In genomic region chr15:60479711-60480110, GRCh38 we compare ENCODE assay signal across 8 cellular contexts. TPM values are rescaled to one million over a fixed set of nuclear protein-coding genes. Genes with fewer than 3 reads are reported as not detected.
DNase-seq lines count a peak whose midpoint lies in the region; ATAC-seq, FAIRE-seq and TF ChIP-seq lines count a peak whose summit lies in the region.

No MANE protein-coding gene starts in this region.

- H3K4me1 ChIP-seq in left ventricle myocardium inferior (peaks cover 48% of the 10 kb centered on the region), HepG2 (ENCODE audit: insufficient read depth, low read length) (peaks cover 41% of the 10 kb centered on the region), transverse colon (peaks cover 7 to 40% (median 32%) of the 10 kb centered on the region in 4 donors)

- BruUV-seq in HepG2 (replicated peaks; lab: Mats Ljungman, UMichigan) = no TSS peak

- TF ChIP-seq EP300 in HepG2 (IDR thresholded peaks at IDR 0.05; ENCODE audit: low read depth in 2 of 2, low read length in 2 of 2) = no peak
- no peak for TF ChIP-seq EP300 in HepG2 (CRISPR knock-in tag; IDR thresholded peaks at IDR 0.05; ENCODE audit: borderline replicate concordance)
- TF ChIP-seq EP300 in transverse colon (IDR thresholded peaks at IDR 0.05; ENCODE audit: low read depth) = no peak

- H2AFZ ChIP-seq in HepG2 (ENCODE audit: low read length) = peak overlapping the region; percentile 96

- H3K27ac ChIP-seq in left ventricle myocardium inferior (replicated peaks) (peak overlapping the region; percentile 96), HepG2 (ENCODE audit: extremely low read length, insufficient read depth, low read length) (peak overlapping the region; percentile 93), transverse colon (peak overlapping the region; percentile 92 to 96 (median 94))

- no peaks in the 10 kb centered on the region for H4K20me1 ChIP-seq in HepG2 (ENCODE audit: insufficient read depth, low read length)

- TF ChIP-seq POLR2A in HepG2 (IDR thresholded peaks at IDR 0.05; ENCODE audit: insufficient read depth in 1 of 2, low read depth in 2 of 2, low read length in 2 of 2) (no peak), transverse colon (IDR thresholded peaks at IDR 0.05) (no peak)

- in situ Hi-C loops in HepG2 (cut with HindIII; ENCODE audit: extremely low pct_ligation_motif_present, low pct_unique_long_range_greater_than_20kb) = no loop called here
- in situ Hi-C loops in transverse colon (cut with MboI; ENCODE audit: low pct_ligation_motif_present in 1 of 4, low pct_unique_long_range_greater_than_20kb in 1 of 4, low sequenced_read_pairs in 3 of 4) = no loop called here

- H3K4me1 Mint-ChIP-seq in activated naive CD8-positive, alpha-beta T cell (ENCODE audit: low read depth) = peaks cover 59% of the 10 kb centered on the region

- WGBS in HepG2 (ENCODE audit: low lambda C conversion rate) = 68% methylated on average over 5 of the region's 5 CpGs
- WGBS in transverse colon (ENCODE audit: low coverage in 1 of 2), 2 donors = 47 to 64% methylated on average over 5 of the region's 5 CpGs

- H3K4me3 ChIP-seq in left ventricle myocardium inferior (peak overlapping the region; percentile 92), HepG2 (replicated peaks in 1 of 3; ENCODE audit: insufficient read depth in 1 of 3, low read depth in 2 of 3, low read length in 3 of 3) (peak overlapping the region; percentile 67 to 94 (median 90); a peak in 5 of 6 replicates), transverse colon (peak overlapping the region; percentile 70 to 87 (median 73))

- H3K79me2 ChIP-seq in HepG2 (ENCODE audit: insufficient read depth, low read length) = peaks cover 29% of the 10 kb centered on the region

- no peak for TF ChIP-seq CTCF in left ventricle myocardium inferior (IDR thresholded peaks at IDR 0.05; ENCODE audit: borderline replicate concordance)
- TF ChIP-seq CTCF in HepG2 (CRISPR knock-in tag; IDR thresholded peaks at IDR 0.05) = no peak
- TF ChIP-seq CTCF in transverse colon (IDR thresholded peaks at IDR 0.05) = no peak

- ATAC-seq in left ventricle myocardium superior (no peak), HepG2 (peak; percentile 3; the same call in 2 of the 3 replicates), HG02973 (IDR thresholded peaks at IDR 0.05; ENCODE audit: unreplicated experiment) (no peak)

- intact Hi-C loops in left ventricle myocardium inferior (cut with micrococcal nuclease) = no loop called here
- intact Hi-C loops in left ventricle myocardium superior (cut with micrococcal nuclease) = no loop called here
- intact Hi-C loops in HepG2 (cut with micrococcal nuclease; ENCODE audit: unreplicated experiment) = loop anchor here (1.0 to 5.0 kb wide), 3 partner anchors 14 to 791 kb away; partner anchors contain the start of gene BNIP2
- intact Hi-C loops in transverse colon (cut with DNase I; ENCODE audit: low total_unique reads) = no loop called here

- no peaks in the 10 kb centered on the region for H3K27me3 ChIP-seq in left ventricle myocardium inferior (ENCODE audit: low read depth)
- no peaks in the 10 kb centered on the region; a peak in 1 of 5 replicates for H3K27me3 ChIP-seq in HepG2 (ENCODE audit: control insufficient read depth in 1 of 2, insufficient read depth in 2 of 2, low read length in 2 of 2)
- H3K27me3 ChIP-seq in transverse colon = no peaks in the 10 kb centered on the region

- H3K27me3 Mint-ChIP-seq in activated naive CD8-positive, alpha-beta T cell = no peaks in the 10 kb centered on the region

- CTCF ChIA-PET in HepG2 (lab: Yijun Ruan, JAX; ENCODE audit: low intra/inter-chr PET ratio, low total read pairs) = no interaction called here

- no peak for TF ChIP-seq RAD21 in HepG2 (CRISPR knock-in tag; IDR thresholded peaks at IDR 0.05)

- peak overlapping the region; percentile 96 for H3K9ac ChIP-seq in HepG2 (ENCODE audit: insufficient read depth, low read depth, low read length)

- peaks cover 11% of the 10 kb centered on the region for H3K36me3 Mint-ChIP-seq in activated naive CD8-positive, alpha-beta T cell

- H3K4me2 ChIP-seq in HepG2 (ENCODE audit: low read depth, low read length) = peak overlapping the region; percentile 99

- FAIRE-seq in HepG2 (lab: Jason Lieb, UNC) (no peak), frontal cortex (lab: Jason Lieb, UNC) (no peak)

- peak overlapping the region; percentile 95 for H3K4me3 Mint-ChIP-seq in activated naive CD8-positive, alpha-beta T cell

- peak overlapping the region; percentile 97 for H3K27ac Mint-ChIP-seq in activated naive CD8-positive, alpha-beta T cell

- peaks cover 8% of the 10 kb centered on the region for H3K36me3 ChIP-seq in left ventricle myocardium inferior
- H3K36me3 ChIP-seq in HepG2 (replicated peaks in 1 of 2; ENCODE audit: control insufficient read depth in 1 of 2, insufficient read depth in 2 of 2, low read length in 2 of 2) = peaks cover 0 to 4% of the 10 kb centered on the region in 2 experiments; a peak in 2 of 5 replicates
- no peaks in the 10 kb centered on the region for H3K36me3 ChIP-seq in transverse colon

- POLR2A ChIA-PET in HepG2 (lab: Yijun Ruan, JAX) = interaction anchor here (1.9 kb wide), 1 partner anchor 105 kb away, joined by 4 read pairs; no protein-coding TSS in a partner anchor

- H3K9me3 ChIP-seq in left ventricle myocardium inferior (replicated peaks) (no peaks in the 10 kb centered on the region), HepG2 (ENCODE audit: low read length) (no peaks in the 10 kb centered on the region), transverse colon (no peaks in the 10 kb centered on the region)

- DNase-seq in left ventricle myocardium inferior = no peak
- no peak for DNase-seq in left ventricle myocardium superior
- no peak for DNase-seq in HepG2 (ENCODE audit: low spot score)
- DNase-seq in transverse colon = no peak
- DNase-seq in frontal cortex (ENCODE audit: low spot score in 2 of 2) = no peak
- DNase-seq in islet precursor cell = no peak

- no peaks in the 10 kb centered on the region for H3K9me3 Mint-ChIP-seq in activated naive CD8-positive, alpha-beta T cell (ENCODE audit: low read depth)

TF ChIP-seq in HepG2, 621 proteins besides CTCF, POLR2A, EP300 and RAD21 (continues in another document):
- TF ChIP-seq ZNF550 (CRISPR knock-in tag; IDR thresholded peaks at IDR 0.05; ENCODE audit: borderline replicate concordance) (no peak), ZNF205 (CRISPR knock-in tag; IDR thresholded peaks at IDR 0.05) (no peak), ZNF280B (CRISPR knock-in tag; IDR thresholded peaks at IDR 0.05; ENCODE audit: borderline replicate concordance) (no peak), MLLT10 (CRISPR knock-in tag; IDR thresholded peaks at IDR 0.05) (no peak), PAWR (CRISPR knock-in tag; IDR thresholded peaks at IDR 0.05; ENCODE audit: borderline replicate concordance) (no peak), ZNF660 (CRISPR knock-in tag; IDR thresholded peaks at IDR 0.05; ENCODE audit: borderline replicate concordance, low read depth) (no peak), MXD4 (CRISPR knock-in tag; IDR thresholded peaks at IDR 0.05) (no peak), MXI1 (IDR thresholded peaks at IDR 0.05; ENCODE audit: borderline replicate concordance, low read depth, low read length) (no peak), ZNF543 (CRISPR knock-in tag; IDR thresholded peaks at IDR 0.05) (no peak)

RNA-seq across cellular contexts. Expression of gene ICE2, which starts 0.8 kb away (rescaled TPM):
- total RNA-seq in left ventricle myocardium inferior (22.9 TPM), left ventricle myocardium superior (23.0 TPM), HepG2 (2016; rRNA removed; fragmentation: Illumina TruSeq; extraction: Trizol) (26.4 and 40.9 TPM in 2 replicates), transverse colon (10 to 100 TPM; 14.6 to 83.4 (median 26.5) TPM), frontal cortex (38.3 TPM)
- 6.4 and 8.6 TPM in 2 replicates for total RNA-seq in HepG2 (2016; cell fraction: cytosol; rRNA removed; fragmentation: Illumina TruSeq; extraction: Trizol; ENCODE audit: low read depth)
- 23.8 and 38.6 TPM in 2 replicates for total RNA-seq in HepG2 (2016; cell fraction: insoluble cytoplasmic fraction; rRNA removed; fragmentation: Illumina TruSeq; extraction: Trizol)
- 19.6 and 21.3 TPM in 2 replicates for total RNA-seq in HepG2 (2016; cell fraction: membrane; rRNA removed; fragmentation: Illumina TruSeq; extraction: Trizol)
- total RNA-seq in HepG2 (2016; cell fraction: nucleus; rRNA removed; fragmentation: Illumina TruSeq; extraction: Trizol) = 41.9 and 47.8 TPM in 2 replicates
- 20.5 and 24.8 TPM in 2 replicates for polyA plus RNA-seq in HepG2 (2011; rRNA removed)
- polyA plus RNA-seq in HepG2 (2011; cell fraction: cytosol; rRNA removed) = 11.0 and 15.0 TPM in 2 replicates
- 20.0 and 21.2 TPM in 2 replicates for polyA plus RNA-seq in HepG2 (2011; cell fraction: nucleus; rRNA removed)
- 20.7 and 23.9 TPM in 2 replicates for polyA plus RNA-seq in HepG2 (2012)
- 9.1 and 9.3 TPM in 2 replicates for polyA plus RNA-seq in HepG2 (2016; cell fraction: cytosol; fragmentation: Illumina TruSeq; extraction: Trizol; ENCODE audit: low read depth)
- 35.5 and 42.1 TPM in 2 replicates for polyA plus RNA-seq in HepG2 (2016; cell fraction: insoluble cytoplasmic fraction; fragmentation: Illumina TruSeq; extraction: Trizol; ENCODE audit: low read depth)
- polyA plus RNA-seq in HepG2 (2016; cell fraction: membrane; fragmentation: Illumina TruSeq; extraction: Trizol; ENCODE audit: low read depth) = 13.2 and 14.7 TPM in 2 replicates
- 34.0 and 49.3 TPM in 2 replicates for polyA plus RNA-seq in HepG2 (2016; cell fraction: nucleus; fragmentation: Illumina TruSeq; extraction: Trizol; ENCODE audit: insufficient read depth, low read depth)
- 28.7 and 67.9 TPM in 2 replicates for polyA minus RNA-seq in HepG2 (2011; rRNA and poly(A)+ RNA removed; ENCODE audit: low replicate concordance)
- 12.0 and 16.0 TPM in 2 replicates for polyA minus RNA-seq in HepG2 (2011; cell fraction: cytosol; rRNA and poly(A)+ RNA removed)
- polyA minus RNA-seq in HepG2 (2011; cell fraction: nucleus; rRNA and poly(A)+ RNA removed) = 113 and 126 TPM in 2 replicates
